ENCODE assay signal across 6 cellular contexts in genomic region chr5:137325721-137326120, GRCh38.
"Had no signal": no experiment of that assay in that cellular context is flagged by ENCODE, and none has a peak within 500 bp of the region (broad histone marks: within the 10 kb centered on the region; RNA-seq: fewer than 3 reads in every experiment).

No MANE protein-coding gene starts in this region.

- ATAC-seq: GM23338, K562 had no signal

- H3K4me2 ChIP-seq: GM23338 had no signal

- H3K4me3 ChIP-seq: GM23338, K562 had no signal

- DNase-seq: H9, HCEC 1CT, HFFc6, IMR-90 had no signal

- H3K4me3 Mint-ChIP-seq: GM23338, H9, HFFc6 had no signal

- H3K9me3 Mint-ChIP-seq: GM23338, HFFc6 had no signal

- H3K27ac Mint-ChIP-seq: GM23338, H9, HFFc6 had no signal
